ENCODE assay signal across 24 cellular contexts in the genomic region with DNA sequence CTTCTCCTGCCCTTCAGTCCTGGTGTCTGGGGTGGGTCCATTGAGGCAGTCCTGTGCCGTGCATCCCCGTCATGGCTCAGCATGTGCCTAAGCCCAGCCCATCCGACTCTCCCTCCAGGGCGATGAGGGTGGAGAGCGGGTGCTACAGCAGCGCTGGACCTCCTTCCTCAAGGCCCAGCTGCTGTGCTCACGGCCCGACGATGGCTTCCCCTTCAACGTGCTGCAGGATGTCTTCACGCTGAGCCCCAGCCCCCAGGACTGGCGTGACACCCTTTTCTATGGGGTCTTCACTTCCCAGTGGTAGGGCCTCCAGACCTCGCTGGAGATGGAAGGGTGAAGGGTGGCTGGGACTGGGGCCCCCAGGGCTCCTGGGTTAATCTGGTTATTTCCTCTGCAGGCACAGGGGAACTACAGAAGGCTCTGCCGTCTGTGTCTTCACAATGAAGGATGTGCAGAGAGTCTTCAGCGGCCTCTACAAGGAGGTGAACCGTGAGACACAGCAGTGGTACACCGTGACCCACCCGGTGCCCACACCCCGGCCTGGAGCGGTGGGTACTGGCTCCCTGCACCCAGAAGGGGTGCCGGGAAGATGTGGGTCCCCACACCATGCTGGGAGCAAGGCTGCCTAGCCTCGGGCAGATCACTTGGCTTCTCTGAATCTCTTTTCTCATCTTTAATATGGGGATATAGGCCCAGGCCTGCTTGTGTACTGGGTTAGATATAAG. TPM values are rescaled to one million over a fixed set of nuclear protein-coding genes. Genes with fewer than 3 reads are reported as not detected.
A peak's percentile ranks its signal among the peaks of the same experiment; 100 is the strongest.
DNase-seq lines count a peak whose midpoint lies in the region; ATAC-seq and TF ChIP-seq lines count a peak whose summit lies in the region.
"Had no signal": no experiment of that assay in that cellular context is flagged by ENCODE, and none has a peak within 500 bp of the region (broad histone marks: within the 10 kb centered on the region; RNA-seq: fewer than 3 reads in every experiment).

No MANE protein-coding gene starts in this region.

- H3K36me3 ChIP-seq in uterus = no peaks in the 10 kb centered on the region

- no peak for TF ChIP-seq CTCF in VCaP (conservative IDR thresholded peaks at IDR 0.05)
- no peak for TF ChIP-seq CTCF in uterus (IDR thresholded peaks at IDR 0.05)

- no peaks in the 10 kb centered on the region for H3K9me3 ChIP-seq in uterus
- H3K9me3 ChIP-seq: A549, HAP-1 had no signal

- ATAC-seq in GM21447 (IDR thresholded peaks at IDR 0.05; ENCODE audit: unreplicated experiment) (no peak), HG03159 (IDR thresholded peaks at IDR 0.05; ENCODE audit: unreplicated experiment) (no peak), HG03280 (IDR thresholded peaks at IDR 0.05; ENCODE audit: unreplicated experiment) (no peak)
- ATAC-seq: A549 had no signal

- no peak for TF ChIP-seq POLR2A in uterus (IDR thresholded peaks at IDR 0.05)

- H3K4me3 ChIP-seq in uterus = no peak overlapping the region
- H3K4me3 ChIP-seq: A549, HAP-1, PC-9 had no signal

- no peaks in the 10 kb centered on the region for H3K27me3 ChIP-seq in uterus

- DNase-seq in D341Med (ENCODE audit: low spot score) (peak; percentile 16), hepatic stellate cell (ENCODE audit: low spot score) (peak; percentile 1), uterus (no peak)
- DNase-seq: AML-193; CD8-positive, alpha-beta memory T cell; DMS79 treated with DMSO at 0.1 percent for 48 hours; GF-D8; HFFc6; Karpas-422; NCI-H1092; NCI-H1417 treated with DMSO at 0.1 percent for 48 hours; NCI-H2081 treated with DMSO at 0.1 percent for 48 hours; NCI-H345; NCI-H510A treated with DMSO at 0.1 percent for 48 hours; NK-92 treated with Interleukin-12 subunit alpha and Interleukin-12 subunit beta, amount 100 ng/mL, for 24 hours; PC-9; RPMI8226; SHP77 treated with DMSO at 0.1 percent for 48 hours had no signal

- no peaks in the 10 kb centered on the region for H3K4me1 ChIP-seq in uterus
- H3K4me1 ChIP-seq: HAP-1 had no signal

- H3K27ac ChIP-seq in VCaP = peak overlapping the region; percentile 84
- no peak overlapping the region for H3K27ac ChIP-seq in uterus
- H3K27ac ChIP-seq: A549, PC-9 had no signal

- intact Hi-C loops in uterus (cut with DNase I; ENCODE audit: low total_unique reads) = loop anchor here (5.0 kb wide), 1 partner anchor 171 kb away; no protein-coding TSS in a partner anchor

RNA-seq across cellular contexts. Expression of gene CIB1, which starts 10.1 kb away (rescaled TPM):
- 10 to 100 TPM in 3 of 4 donors, 1 to 10 TPM in 1; 9.5 to 80.7 (median 49.2) TPM for total RNA-seq in uterus

RNA-seq across cellular contexts. Expression of gene GDPGP1, which starts 10.4 kb away (rescaled TPM):
- 10 to 100 TPM in 1 of 4 donors, 1 to 10 TPM in 1, under 1 TPM in 2; under 0.01 to 15.0 (median 4.0) TPM for total RNA-seq in uterus

RNA-seq across cellular contexts. Expression of gene SEMA4B, which starts 22.5 kb away (rescaled TPM):
- total RNA-seq in uterus = 10 to 100 TPM in 3 of 4 donors, 1 to 10 TPM in 1; 6.7 to 50.1 (median 22.8) TPM

RNA-seq across cellular contexts. Expression of gene TTLL13, which starts 25.8 kb away (rescaled TPM):
- under 1 TPM in 1 of 4 donors, not detected in 3; 0.41 TPM for total RNA-seq in uterus

RNA-seq across cellular contexts. Expression of gene NGRN, which starts 41.9 kb away (rescaled TPM):
- 100 to 1,000 TPM in 1 of 4 donors, 10 to 100 TPM in 3; 35.6 to 119 (median 69.4) TPM for total RNA-seq in uterus

Comparison
In these comparisons a context has a peak if more than half of its experiments do, and no peak if none do; other contexts are left out.
1. DNase-seq: peak in D341Med (single experiment) and hepatic stellate cell (single experiment); none in uterus (0 of 2).